Comparison of ENCODE assay signal across 1 cellular context in the genomic region with DNA sequence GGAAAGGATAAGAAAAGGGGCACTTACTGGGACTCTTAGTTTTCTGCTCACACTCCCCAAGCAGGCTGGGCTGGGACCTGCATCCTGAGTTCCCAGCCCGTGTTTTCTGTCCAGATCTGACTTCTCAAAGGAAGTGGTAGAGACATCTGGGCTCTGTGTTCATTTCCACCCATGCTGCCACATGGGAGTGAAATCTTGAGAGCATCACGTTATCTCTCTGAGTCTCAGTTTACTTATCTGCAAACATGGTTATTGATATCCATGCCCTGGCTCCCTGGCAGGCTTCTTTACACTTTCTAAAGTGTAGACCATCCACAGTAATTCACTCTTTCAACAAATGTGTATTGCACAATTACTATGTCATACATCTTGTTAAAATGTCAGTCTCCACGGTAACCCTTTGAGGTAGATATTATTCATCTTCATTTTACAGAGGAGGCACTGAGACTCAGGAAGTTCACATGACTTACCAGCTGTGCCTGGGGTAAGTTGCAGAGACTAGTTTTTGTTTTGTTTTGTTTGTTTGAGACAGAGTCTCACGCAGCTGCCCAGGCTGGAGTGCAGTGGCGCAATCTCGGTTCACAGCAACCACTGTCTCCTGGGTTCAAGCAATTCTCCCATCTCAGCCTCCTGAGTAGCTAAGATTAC.
TF ChIP-seq lines count a peak whose summit lies in the region.

No MANE protein-coding gene starts in this region.

TF ChIP-seq in HEK293, 187 proteins besides CTCF, POLR2A, EP300 and RAD21 (continued from another document and continues in another):
- TF ChIP-seq ZSCAN5A (tag by site-specific recombination; IDR thresholded peaks at IDR 0.05) (no peak), ELK4 (IDR thresholded peaks at IDR 0.05; ENCODE audit: borderline replicate concordance, low read depth, low read length) (no peak), ZNF548 (tag by site-specific recombination; IDR thresholded peaks at IDR 0.05) (no peak), ZBTB44 (tag by site-specific recombination; IDR thresholded peaks at IDR 0.05) (peak; percentile 35; the same call in 1 of the 2 replicates), BCL11B (tag by site-specific recombination; IDR thresholded peaks at IDR 0.05; ENCODE audit: low read depth) (no peak), HOXD13 (CRISPR knock-in tag; IDR thresholded peaks at IDR 0.05; ENCODE audit: borderline replicate concordance) (no peak), TCF7L2 (IDR thresholded peaks at IDR 0.05; ENCODE audit: borderline replicate concordance, low read depth, low read length) (peak; percentile 95), ZNF155 (tag by site-specific recombination; IDR thresholded peaks at IDR 0.05) (no peak), ZBTB8A (tag by site-specific recombination; IDR thresholded peaks at IDR 0.05) (no peak), AEBP2 (tag by site-specific recombination; IDR thresholded peaks at IDR 0.05; ENCODE audit: borderline replicate concordance) (no peak), ZNF792 (tag by site-specific recombination; IDR thresholded peaks at IDR 0.05) (no peak), ZBTB48 (tag by site-specific recombination; IDR thresholded peaks at IDR 0.05) (no peak), ZNF843 (tag by site-specific recombination; IDR thresholded peaks at IDR 0.05) (peak; percentile 54), ZNF544 (tag by site-specific recombination; IDR thresholded peaks at IDR 0.05) (no peak), ZFP3 (tag by site-specific recombination; IDR thresholded peaks at IDR 0.05; ENCODE audit: low read depth) (no peak), ZNF214 (tag by site-specific recombination; IDR thresholded peaks at IDR 0.05; ENCODE audit: borderline replicate concordance) (no peak), GLI2 (tag by site-specific recombination; IDR thresholded peaks at IDR 0.05; ENCODE audit: borderline replicate concordance, low read depth) (no peak), KLF1 (tag by site-specific recombination; IDR thresholded peaks at IDR 0.05) (no peak), ZNF555 (tag by site-specific recombination; conservative IDR thresholded peaks at IDR 0.05) (no peak), ZBTB26 (tag by site-specific recombination; optimal IDR thresholded peaks at IDR 0.05) (peak; percentile 0), ZNF837 (tag by site-specific recombination; IDR thresholded peaks at IDR 0.05) (no peak), ZNF670 (tag by site-specific recombination; IDR thresholded peaks at IDR 0.05; ENCODE audit: low read depth) (no peak), ZNF501 (tag by site-specific recombination; IDR thresholded peaks at IDR 0.05) (no peak), ZNF350 (tag by site-specific recombination; IDR thresholded peaks at IDR 0.05) (no peak), ZNF777 (tag by site-specific recombination; IDR thresholded peaks at IDR 0.05; ENCODE audit: borderline replicate concordance) (no peak), REPIN1 (tag by site-specific recombination; IDR thresholded peaks at IDR 0.05; ENCODE audit: low read depth) (no peak), ZNF76 (tag by site-specific recombination; IDR thresholded peaks at IDR 0.05; ENCODE audit: borderline replicate concordance, low read depth) (no peak; the same call in 1 of the 2 replicates), ZNF140 (tag by site-specific recombination; IDR thresholded peaks at IDR 0.05) (no peak), YY2 (tag by site-specific recombination; IDR thresholded peaks at IDR 0.05) (no peak), ZNF121 (tag by site-specific recombination; IDR thresholded peaks at IDR 0.05) (no peak; the same call in 1 of the 2 replicates), ZNF677 (tag by site-specific recombination; IDR thresholded peaks at IDR 0.05) (no peak), KLF10 (tag by site-specific recombination; IDR thresholded peaks at IDR 0.05) (peak; percentile 78; the same call in 1 of the 2 replicates), ZNF366 (tag by site-specific recombination; conservative IDR thresholded peaks at IDR 0.05) (peak; percentile 82), GFI1B (tag by site-specific recombination; IDR thresholded peaks at IDR 0.05) (no peak), SETDB1 (IDR thresholded peaks at IDR 0.05; ENCODE audit: insufficient read length, low read length) (no peak), HOXC10 (CRISPR knock-in tag; IDR thresholded peaks at IDR 0.05) (no peak), ZNF302 (tag by site-specific recombination; IDR thresholded peaks at IDR 0.05; ENCODE audit: low read depth) (no peak), ZNF654 (tag by site-specific recombination; IDR thresholded peaks at IDR 0.05; ENCODE audit: low read depth) (no peak), ZNF658 (tag by site-specific recombination; IDR thresholded peaks at IDR 0.05) (no peak), ZNF623 (tag by site-specific recombination; IDR thresholded peaks at IDR 0.05) (no peak), ZNF114 (tag by site-specific recombination; IDR thresholded peaks at IDR 0.05) (no peak), ZBTB6 (tag by site-specific recombination; IDR thresholded peaks at IDR 0.05) (no peak), ZNF561 (tag by site-specific recombination; IDR thresholded peaks at IDR 0.05; ENCODE audit: borderline replicate concordance) (peak; percentile 75), ZNF529 (tag by site-specific recombination; IDR thresholded peaks at IDR 0.05; ENCODE audit: insufficient replicate concordance) (no peak), ZNF18 (tag by site-specific recombination; IDR thresholded peaks at IDR 0.05) (no peak), SP7 (tag by site-specific recombination; IDR thresholded peaks at IDR 0.05) (peak; percentile 90)
- TF ChIP-seq, protein P1, sequence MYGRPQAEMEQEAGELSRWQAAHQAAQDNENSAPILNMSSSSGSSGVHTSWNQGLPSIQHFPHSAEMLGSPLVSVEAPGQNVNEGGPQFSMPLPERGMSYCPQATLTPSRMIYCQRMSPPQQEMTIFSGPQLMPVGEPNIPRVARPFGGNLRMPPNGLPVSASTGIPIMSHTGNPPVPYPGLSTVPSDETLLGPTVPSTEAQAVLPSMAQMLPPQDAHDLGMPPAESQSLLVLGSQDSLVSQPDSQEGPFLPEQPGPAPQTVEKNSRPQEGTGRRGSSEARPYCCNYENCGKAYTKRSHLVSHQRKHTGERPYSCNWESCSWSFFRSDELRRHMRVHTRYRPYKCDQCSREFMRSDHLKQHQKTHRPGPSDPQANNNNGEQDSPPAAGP (tag by site-specific recombination; IDR thresholded peaks at IDR 0.05), result no peak
- TF ChIP-seq, protein P2, sequence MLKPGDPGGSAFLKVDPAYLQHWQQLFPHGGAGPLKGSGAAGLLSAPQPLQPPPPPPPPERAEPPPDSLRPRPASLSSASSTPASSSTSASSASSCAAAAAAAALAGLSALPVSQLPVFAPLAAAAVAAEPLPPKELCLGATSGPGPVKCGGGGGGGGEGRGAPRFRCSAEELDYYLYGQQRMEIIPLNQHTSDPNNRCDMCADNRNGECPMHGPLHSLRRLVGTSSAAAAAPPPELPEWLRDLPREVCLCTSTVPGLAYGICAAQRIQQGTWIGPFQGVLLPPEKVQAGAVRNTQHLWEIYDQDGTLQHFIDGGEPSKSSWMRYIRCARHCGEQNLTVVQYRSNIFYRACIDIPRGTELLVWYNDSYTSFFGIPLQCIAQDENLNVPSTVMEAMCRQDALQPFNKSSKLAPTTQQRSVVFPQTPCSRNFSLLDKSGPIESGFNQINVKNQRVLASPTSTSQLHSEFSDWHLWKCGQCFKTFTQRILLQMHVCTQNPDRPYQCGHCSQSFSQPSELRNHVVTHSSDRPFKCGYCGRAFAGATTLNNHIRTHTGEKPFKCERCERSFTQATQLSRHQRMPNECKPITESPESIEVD (tag by site-specific recombination; IDR thresholded peaks at IDR 0.05), result peak; percentile 90; the same call in 1 of the 2 replicates
- TF ChIP-seq, protein P3, sequence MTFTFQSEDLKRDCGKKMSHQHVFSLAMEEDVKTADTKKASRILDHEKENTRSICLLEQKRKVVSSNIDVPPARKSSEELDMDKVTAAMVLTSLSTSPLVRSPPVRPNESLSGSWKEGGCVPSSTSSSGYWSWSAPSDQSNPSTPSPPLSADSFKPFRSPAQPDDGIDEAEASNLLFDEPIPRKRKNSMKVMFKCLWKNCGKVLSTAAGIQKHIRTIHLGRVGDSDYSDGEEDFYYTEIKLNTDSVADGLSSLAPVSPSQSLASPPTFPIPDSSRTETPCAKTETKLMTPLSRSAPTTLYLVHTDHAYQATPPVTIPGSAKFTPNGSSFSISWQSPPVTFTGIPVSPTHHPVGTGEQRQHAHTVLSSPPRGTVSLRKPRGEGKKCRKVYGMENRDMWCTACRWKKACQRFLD (tag by site-specific recombination; IDR thresholded peaks at IDR 0.05), result no peak
